1 cellular context compared by ENCODE assay signal in genomic region chr4:56937262-56937661, GRCh38.
TF ChIP-seq lines count a peak whose summit lies in the region.

No MANE protein-coding gene starts in this region.

TF ChIP-seq in SK-N-SH, 30 proteins besides CTCF, POLR2A, EP300 and RAD21:
- peak; percentile 63; the same call in 1 of the 2 replicates for TF ChIP-seq MAX (IDR thresholded peaks at IDR 0.05; ENCODE audit: low read depth)
- TF ChIP-seq EZH2phosphoT487 (IDR thresholded peaks at IDR 0.05; ENCODE audit: borderline replicate concordance, low read depth), result no peak
- TF ChIP-seq ELF1 (IDR thresholded peaks at IDR 0.05), result no peak
- peak; percentile 55; the same call in 1 of the 2 replicates for TF ChIP-seq JUND (IDR thresholded peaks at IDR 0.05)
- TF ChIP-seq GABPA (IDR thresholded peaks at IDR 0.05; ENCODE audit: low read depth), result no peak
- TF ChIP-seq FOSL2 (IDR thresholded peaks at IDR 0.05; ENCODE audit: borderline replicate concordance, low read depth), result peak; percentile 63; the same call in 1 of the 2 replicates
- TF ChIP-seq MEF2A (IDR thresholded peaks at IDR 0.05; ENCODE audit: borderline replicate concordance, low read depth), result no peak
- no peak for TF ChIP-seq POLR2AphosphoS5 (IDR thresholded peaks at IDR 0.05; ENCODE audit: low read depth, low read length)
- no peak for TF ChIP-seq USF2 (IDR thresholded peaks at IDR 0.05; ENCODE audit: borderline replicate concordance, low read depth, low read length)
- TF ChIP-seq, protein P1, sequence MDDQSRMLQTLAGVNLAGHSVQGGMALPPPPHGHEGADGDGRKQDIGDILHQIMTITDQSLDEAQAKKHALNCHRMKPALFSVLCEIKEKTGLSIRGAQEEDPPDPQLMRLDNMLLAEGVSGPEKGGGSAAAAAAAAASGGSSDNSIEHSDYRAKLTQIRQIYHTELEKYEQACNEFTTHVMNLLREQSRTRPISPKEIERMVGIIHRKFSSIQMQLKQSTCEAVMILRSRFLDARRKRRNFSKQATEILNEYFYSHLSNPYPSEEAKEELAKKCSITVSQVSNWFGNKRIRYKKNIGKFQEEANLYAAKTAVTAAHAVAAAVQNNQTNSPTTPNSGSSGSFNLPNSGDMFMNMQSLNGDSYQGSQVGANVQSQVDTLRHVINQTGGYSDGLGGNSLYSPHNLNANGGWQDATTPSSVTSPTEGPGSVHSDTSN (IDR thresholded peaks at IDR 0.05), result peak; percentile 35; the same call in 1 of the 2 replicates
- no peak for TF ChIP-seq FOXJ3 (CRISPR knock-in tag; IDR thresholded peaks at IDR 0.05)
- TF ChIP-seq ZBTB33 (IDR thresholded peaks at IDR 0.05; ENCODE audit: borderline replicate concordance, low read depth), result no peak
- TF ChIP-seq SIN3A (IDR thresholded peaks at IDR 0.05; ENCODE audit: borderline replicate concordance, low read depth, low read length), result no peak
